1 cellular context compared by ENCODE assay signal in genomic region chr1:41321277-41321676, GRCh38.
TF ChIP-seq lines count a peak whose summit lies in the region.

No MANE protein-coding gene starts in this region.

TF ChIP-seq in H1, 55 proteins besides CTCF, POLR2A, EP300 and RAD21:
- TF ChIP-seq YY1 (IDR thresholded peaks at IDR 0.05; ENCODE audit: low read depth, low read length) (no peak), ZNF274 (IDR thresholded peaks at IDR 0.05; ENCODE audit: borderline replicate concordance, extremely low read depth, low read length) (no peak), JUN (IDR thresholded peaks at IDR 0.05; ENCODE audit: low read depth, low read length) (no peak)
